In genomic region chr11:83724704-83725114, GRCh38 we compare ENCODE assay signal across 9 cellular contexts.
DNase-seq lines count a peak whose midpoint lies in the region; ATAC-seq lines count a peak whose summit lies in the region.
"Had no signal": no experiment of that assay in that cellular context is flagged by ENCODE, and none has a peak within 500 bp of the region (broad histone marks: within the 10 kb centered on the region; RNA-seq: fewer than 3 reads in every experiment).

No MANE protein-coding gene starts in this region.

- H3K27me3 ChIP-seq in ectodermal cell (ENCODE audit: control insufficient read depth, insufficient read depth, low read length, poor library complexity, severe bottlenecking) = no peaks in the 10 kb centered on the region

- H3K27ac ChIP-seq in ectodermal cell (ENCODE audit: insufficient read depth, low read depth, low read length, poor library complexity, severe bottlenecking) (peak overlapping the region; percentile 69), urinary bladder (ENCODE audit: low read depth) (no peak overlapping the region)

- 2 to 5% methylated on average over 3 of the region's 3 CpGs for WGBS in ectodermal cell, 2 experiments
- 4% methylated on average over 3 of the region's 3 CpGs for WGBS in urinary bladder

- no peaks in the 10 kb centered on the region for H3K9me3 ChIP-seq in ectodermal cell (ENCODE audit: control insufficient read depth, low read length)

- DNase-seq in NCI-H82 (lab: John Stamatoyannopoulos, UW) (peak; percentile 28), NCI-H82 treated with DMSO at 0.1 percent for 48 hours (lab: John Stamatoyannopoulos, UW; ENCODE audit: unreplicated experiment) (no peak), medulla oblongata (ENCODE audit: extremely low spot score) (peak; percentile 25), OCI-M2 (lab: John Stamatoyannopoulos, UW; ENCODE audit: unreplicated experiment) (no peak)
- DNase-seq: activated CD8-positive, alpha-beta T cell treated with anti-CD3 and anti-CD28 coated beads, Interleukin-2, amount 10 ng/mL, durations not matched to agents 7 days and 5 days had no signal

- ATAC-seq in HG03108 (IDR thresholded peaks at IDR 0.05; ENCODE audit: unreplicated experiment) (no peak), HG02642 (IDR thresholded peaks at IDR 0.05; ENCODE audit: poor library complexity, unreplicated experiment) (no peak)

- no peaks in the 10 kb centered on the region for H3K36me3 ChIP-seq in ectodermal cell (ENCODE audit: control insufficient read depth, insufficient read depth, low read length)
- no peaks in the 10 kb centered on the region for H3K36me3 ChIP-seq in urinary bladder (ENCODE audit: insufficient read depth)

- H3K4me3 ChIP-seq in ectodermal cell (ENCODE audit: insufficient read depth, low read depth, low read length) (peak overlapping the region; percentile 1), urinary bladder (ENCODE audit: low read depth, low read length) (peak overlapping the region; percentile 28)

- H3K4me1 ChIP-seq in ectodermal cell (ENCODE audit: control insufficient read depth, insufficient read depth, low read length) (peaks cover 28% of the 10 kb centered on the region), urinary bladder (ENCODE audit: insufficient read depth) (peaks cover 3% of the 10 kb centered on the region)

Comparison
In these comparisons a context has a peak if more than half of its experiments do, and no peak if none do; other contexts are left out.
1. DNase-seq: peak in NCI-H82 (single experiment) and medulla oblongata (single experiment); none in NCI-H82 treated with DMSO at 0.1 percent for 48 hours (single experiment) and OCI-M2 (single experiment).